31 cellular contexts compared by ENCODE assay signal in genomic region chr12:95515197-95515596, GRCh38.
"Had no signal": no experiment of that assay in that cellular context is flagged by ENCODE, and none has a peak within 500 bp of the region (broad histone marks: within the 10 kb centered on the region; RNA-seq: fewer than 3 reads in every experiment).

No MANE protein-coding gene starts in this region.

- ATAC-seq: activated T-helper 17 cell treated with anti-CD3 and anti-CD28 coated beads, Interleukin-2, amount 50 U/mL, for 72 hours; sciatic nerve; stimulated activated memory B cell treated with anti-CD40 and anti-IgM and Interleukin-4, amounts not matched to agents 10 μg/mL and 1 μg/mL and 100 μg/mL, for 72 hours; stimulated activated naive CD8-positive, alpha-beta T cell treated with anti-CD3 and anti-CD28 coated beads, Interleukin-15, amount 100 ng/mL, for 72 hours had no signal

- H3K4me3 Mint-ChIP-seq: activated CD4-positive, alpha-beta memory T cell treated with anti-CD3 and anti-CD28 coated beads for 36 hours; activated T-helper 17 cell treated with anti-CD3 and anti-CD28 coated beads, Interleukin-2, amount 50 U/mL, for 72 hours; central memory CD8-positive, alpha-beta T cell; dendritic cell treated with granulocyte-macrophage colony-stimulating factor and Interleukin-4, amounts not matched to agents 40 ng/mL and 50 ng/mL, for 4 days; nephron; stimulated activated memory B cell treated with anti-CD40 and anti-IgM and Interleukin-4, amounts not matched to agents 10 μg/mL and 1 μg/mL and 100 μg/mL, for 72 hours; stimulated activated naive CD8-positive, alpha-beta T cell treated with anti-CD3 and anti-CD28 coated beads, Interleukin-15, amount 100 ng/mL, for 72 hours; T-helper 2 cell treated with Interferon-gamma antibody and Interleukin-4, amounts not matched to agents 5 μg/mL and 100 μg/mL, for 36 hours had no signal

- H3K4me1 Mint-ChIP-seq: activated T-helper 17 cell treated with anti-CD3 and anti-CD28 coated beads, Interleukin-2, amount 50 U/mL, for 72 hours; central memory CD8-positive, alpha-beta T cell; stimulated activated memory B cell treated with anti-CD40 and anti-IgM and Interleukin-4, amounts not matched to agents 10 μg/mL and 1 μg/mL and 100 μg/mL, for 72 hours; stimulated activated naive CD8-positive, alpha-beta T cell treated with anti-CD3 and anti-CD28 coated beads, Interleukin-15, amount 100 ng/mL, for 72 hours had no signal

- H3K9me3 Mint-ChIP-seq: activated CD4-positive, alpha-beta memory T cell treated with anti-CD3 and anti-CD28 coated beads for 36 hours; activated T-helper 17 cell treated with anti-CD3 and anti-CD28 coated beads, Interleukin-2, amount 50 U/mL, for 72 hours; central memory CD8-positive, alpha-beta T cell; dendritic cell treated with granulocyte-macrophage colony-stimulating factor and Interleukin-4, amounts not matched to agents 40 ng/mL and 50 ng/mL, for 4 days; nephron; stimulated activated memory B cell treated with anti-CD40 and anti-IgM and Interleukin-4, amounts not matched to agents 10 μg/mL and 1 μg/mL and 100 μg/mL, for 72 hours; stimulated activated naive CD8-positive, alpha-beta T cell treated with anti-CD3 and anti-CD28 coated beads, Interleukin-15, amount 100 ng/mL, for 72 hours; T-helper 2 cell treated with Interferon-gamma antibody and Interleukin-4, amounts not matched to agents 5 μg/mL and 100 μg/mL, for 36 hours had no signal

- H3K9me3 ChIP-seq: left ventricle myocardium inferior, ovary, prostate gland, thyroid gland, upper lobe of left lung, vagina had no signal

- DNase-seq: activated CD4-positive, alpha-beta memory T cell treated with anti-CD3 and anti-CD28 coated beads for 36 hours; activated CD4-positive, alpha-beta T cell treated with anti-CD3 and anti-CD28 coated beads for 48 hours; activated CD4-positive, CD25-positive, alpha-beta regulatory T cell; activated CD8-positive, alpha-beta memory T cell treated with anti-CD3 and anti-CD28 coated beads, Interleukin-2, amount 50 U/mL, for 4 hours; activated gamma-delta T cell treated with Interleukin-2 at 50 U/mL for 16 hours; activated naive CD4-positive, alpha-beta T cell treated with anti-CD3 and anti-CD28 coated beads, Interleukin-2, amount 50 U/mL, for 16 hours; activated T-cell treated with anti-CD3 and anti-CD28 coated beads, Interleukin-2, amount 50 U/mL, for 1 hour; anterior cingulate cortex; effector CD8-positive, alpha-beta T cell; left ventricle myocardium inferior; ovary; retina; stimulated activated CD4-positive, alpha-beta T cell treated with anti-CD3 and anti-CD28 coated beads, Interleukin-4, amount 100 ng/mL, for 24 hours; stimulated activated naive CD8-positive, alpha-beta T cell treated with anti-CD3 and anti-CD28 coated beads, Interleukin-15, amount 100 ng/mL, for 72 hours; substantia nigra; T-helper 1 cell; thyroid gland; upper lobe of left lung had no signal

- H3K36me3 ChIP-seq: ovary had no signal

- H3K27me3 ChIP-seq: ovary, thyroid gland, upper lobe of left lung, vagina had no signal

- H3K4me1 ChIP-seq: left ventricle myocardium inferior, prostate gland, thyroid gland, upper lobe of left lung, vagina had no signal

- H3K4me3 ChIP-seq: left ventricle myocardium inferior, lung, ovary, prostate gland, skin epidermis, thyroid gland, upper lobe of left lung, vagina had no signal

- H3K27ac ChIP-seq: left ventricle myocardium inferior, ovary, prostate gland, skin epidermis, thyroid gland, upper lobe of left lung, vagina had no signal

- FAIRE-seq: bronchial epithelial cell, frontal cortex had no signal

- H3K27ac Mint-ChIP-seq: activated CD4-positive, alpha-beta memory T cell treated with anti-CD3 and anti-CD28 coated beads for 36 hours; activated T-helper 17 cell treated with anti-CD3 and anti-CD28 coated beads, Interleukin-2, amount 50 U/mL, for 72 hours; dendritic cell treated with granulocyte-macrophage colony-stimulating factor and Interleukin-4, amounts not matched to agents 40 ng/mL and 50 ng/mL, for 4 days; nephron; stimulated activated memory B cell treated with anti-CD40 and anti-IgM and Interleukin-4, amounts not matched to agents 10 μg/mL and 1 μg/mL and 100 μg/mL, for 72 hours; stimulated activated naive CD8-positive, alpha-beta T cell treated with anti-CD3 and anti-CD28 coated beads, Interleukin-15, amount 100 ng/mL, for 72 hours; T-helper 2 cell treated with Interferon-gamma antibody and Interleukin-4, amounts not matched to agents 5 μg/mL and 100 μg/mL, for 36 hours had no signal

- H3K27me3 Mint-ChIP-seq: activated CD4-positive, alpha-beta memory T cell treated with anti-CD3 and anti-CD28 coated beads for 36 hours; activated T-helper 17 cell treated with anti-CD3 and anti-CD28 coated beads, Interleukin-2, amount 50 U/mL, for 72 hours; central memory CD8-positive, alpha-beta T cell; dendritic cell treated with granulocyte-macrophage colony-stimulating factor and Interleukin-4, amounts not matched to agents 40 ng/mL and 50 ng/mL, for 4 days; stimulated activated memory B cell treated with anti-CD40 and anti-IgM and Interleukin-4, amounts not matched to agents 10 μg/mL and 1 μg/mL and 100 μg/mL, for 72 hours; stimulated activated naive CD8-positive, alpha-beta T cell treated with anti-CD3 and anti-CD28 coated beads, Interleukin-15, amount 100 ng/mL, for 72 hours had no signal
